1 cellular context compared by ENCODE assay signal in genomic region chr9:116942593-116943061, GRCh38.
TF ChIP-seq lines count a peak whose summit lies in the region.

No MANE protein-coding gene starts in this region.

TF ChIP-seq in GM23338, 12 proteins besides CTCF, POLR2A, EP300 and RAD21 (continued from another document):
- TF ChIP-seq ETS1 (IDR thresholded peaks at IDR 0.05) (no peak), EZH2phosphoT487 (IDR thresholded peaks at IDR 0.05; ENCODE audit: unreplicated experiment) (no peak), CREB1 (CRISPR knock-in tag; IDR thresholded peaks at IDR 0.05; ENCODE audit: low read depth) (no peak), STAT1 (IDR thresholded peaks at IDR 0.05; ENCODE audit: unreplicated experiment) (no peak)
